ENCODE assay signal across 19 cellular contexts in the genomic region with DNA sequence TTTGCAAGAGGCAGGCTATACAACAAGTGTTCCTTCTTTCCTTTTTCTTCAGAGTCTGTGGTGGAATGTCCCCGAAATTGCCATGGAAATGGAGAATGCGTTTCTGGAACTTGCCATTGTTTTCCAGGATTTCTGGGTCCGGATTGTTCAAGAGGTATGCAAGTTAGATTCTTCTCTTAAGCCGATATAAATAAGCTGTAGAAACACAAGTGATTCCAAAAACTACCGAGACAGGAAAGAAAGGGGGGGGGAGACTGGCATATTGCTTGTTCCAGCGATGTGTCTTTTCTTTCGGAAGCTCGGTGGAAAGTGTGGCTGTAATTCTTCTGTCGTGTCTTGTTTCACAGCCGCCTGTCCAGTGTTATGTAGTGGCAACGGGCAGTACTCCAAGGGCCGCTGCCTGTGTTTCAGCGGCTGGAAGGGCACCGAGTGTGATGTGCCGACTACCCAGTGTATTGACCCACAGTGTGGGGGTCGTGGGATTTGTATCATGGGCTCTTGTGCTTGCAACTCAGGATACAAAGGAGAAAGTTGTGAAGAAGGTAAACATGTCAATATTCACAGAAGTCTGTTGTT.
DNase-seq lines count a peak whose midpoint lies in the region; ATAC-seq and TF ChIP-seq lines count a peak whose summit lies in the region.
"Had no signal": no experiment of that assay in that cellular context is flagged by ENCODE, and none has a peak within 500 bp of the region (broad histone marks: within the 10 kb centered on the region; RNA-seq: fewer than 3 reads in every experiment).

No MANE protein-coding gene starts in this region.

- no peaks in the 10 kb centered on the region for H3K36me3 ChIP-seq in heart right ventricle
- H3K36me3 ChIP-seq in neuron (ENCODE audit: insufficient read depth, low read length): peaks cover 17% of the 10 kb centered on the region
- H3K36me3 ChIP-seq in tibial nerve: no peaks in the 10 kb centered on the region
- H3K36me3 ChIP-seq: cardiac muscle cell, esophagus squamous epithelium had no signal

- peak; percentile 72 to 95 (median 90) for ATAC-seq in heart right ventricle
- ATAC-seq in stimulated activated naive CD8-positive, alpha-beta T cell treated with anti-CD3 and anti-CD28 coated beads, Interleukin-15, amount 100 ng/mL, for 72 hours: no peak
- ATAC-seq: T-cell had no signal

- H3K4me1 ChIP-seq in heart right ventricle (peaks cover 0 to 18% (median 5%) of the 10 kb centered on the region in 9 donors), neuron (ENCODE audit: insufficient read depth, low read length) (peaks cover 26% of the 10 kb centered on the region), tibial nerve (no peaks in the 10 kb centered on the region)
- H3K4me1 ChIP-seq: esophagus squamous epithelium had no signal

- no peaks in the 10 kb centered on the region for H3K4me1 Mint-ChIP-seq in stimulated activated naive CD8-positive, alpha-beta T cell treated with anti-CD3 and anti-CD28 coated beads, Interleukin-15, amount 100 ng/mL, for 72 hours
- H3K4me1 Mint-ChIP-seq: T-cell had no signal

- DNase-seq in caudate nucleus (lab: John Stamatoyannopoulos, UW) (peak in 11 of 61 donors; percentile 0 to 27 (median 3)), heart right ventricle (peak; percentile 37 to 56), tibial nerve (ENCODE audit: low spot score in 2 of 2) (no peak), RKO (ENCODE audit: low spot score) (no peak)
- no peak for DNase-seq in effector CD4-positive, alpha-beta T cell
- no peak for DNase-seq in stimulated activated naive CD8-positive, alpha-beta T cell treated with anti-CD3 and anti-CD28 coated beads, Interleukin-15, amount 100 ng/mL, for 72 hours
- DNase-seq in activated naive CD4-positive, alpha-beta T cell treated with Interleukin-2 at 50 U/mL for 16 hours: no peak
- DNase-seq: activated CD4-positive, alpha-beta T cell treated with anti-CD3 and anti-CD28 coated beads for 48 hours; activated CD8-positive, alpha-beta memory T cell treated with anti-CD3 and anti-CD28 coated beads, Interleukin-2, amount 50 U/mL, for 4 hours; AML-193; DND-41; esophagus squamous epithelium; MM.1S; NCI-H748 treated with DMSO at 0.1 percent for 48 hours; SHP77; T-cell had no signal

- H3K9me3 Mint-ChIP-seq in stimulated activated naive CD8-positive, alpha-beta T cell treated with anti-CD3 and anti-CD28 coated beads, Interleukin-15, amount 100 ng/mL, for 72 hours: no peaks in the 10 kb centered on the region
- H3K9me3 Mint-ChIP-seq: activated T-helper 2 cell treated with anti-CD3 and anti-CD28 coated beads, Interferon-gamma antibody, Interleukin-2, Interleukin-4, amounts not matched to agents 10 μg/mL and 5 μg/mL and 100 μg/mL, durations not matched to agents 14 hours and 24 hours and 36 hours; T-cell had no signal

- H3K4me3 Mint-ChIP-seq in stimulated activated naive CD8-positive, alpha-beta T cell treated with anti-CD3 and anti-CD28 coated beads, Interleukin-15, amount 100 ng/mL, for 72 hours: no peak overlapping the region
- H3K4me3 Mint-ChIP-seq: T-cell had no signal

- intact Hi-C loops in heart right ventricle (cut with DNase I): loop anchor here in 1 of 10 donors (5.0 kb wide), 1 partner anchor 38 kb away; no protein-coding TSS in a partner anchor

- H3K27me3 Mint-ChIP-seq in stimulated activated naive CD8-positive, alpha-beta T cell treated with anti-CD3 and anti-CD28 coated beads, Interleukin-15, amount 100 ng/mL, for 72 hours: peaks cover 16% of the 10 kb centered on the region

- no peak overlapping the region for H3K27ac Mint-ChIP-seq in stimulated activated naive CD8-positive, alpha-beta T cell treated with anti-CD3 and anti-CD28 coated beads, Interleukin-15, amount 100 ng/mL, for 72 hours
- H3K27ac Mint-ChIP-seq: activated T-helper 2 cell treated with anti-CD3 and anti-CD28 coated beads, Interferon-gamma antibody, Interleukin-2, Interleukin-4, amounts not matched to agents 10 μg/mL and 5 μg/mL and 100 μg/mL, durations not matched to agents 14 hours and 24 hours and 36 hours; T-cell had no signal

- H3K4me3 ChIP-seq in heart right ventricle: peak overlapping the region in 4 of 10 donors; percentile 16 to 23 (median 22)
- peak overlapping the region; percentile 32 for H3K4me3 ChIP-seq in neuron (ENCODE audit: low read length)
- H3K4me3 ChIP-seq in tibial nerve: peak overlapping the region in 2 of 4 donors; percentile 7 to 15
- H3K4me3 ChIP-seq: cardiac muscle cell, esophagus squamous epithelium had no signal

- no peak for TF ChIP-seq POLR2A in tibial nerve (IDR thresholded peaks at IDR 0.05)

- no peaks in the 10 kb centered on the region for H3K27me3 ChIP-seq in heart right ventricle
- H3K27me3 ChIP-seq in neuron (ENCODE audit: insufficient read depth, low read length): no peaks in the 10 kb centered on the region
- H3K27me3 ChIP-seq in tibial nerve: no peaks in the 10 kb centered on the region
- H3K27me3 ChIP-seq: cardiac muscle cell, esophagus squamous epithelium had no signal

- no peak for TF ChIP-seq EP300 in tibial nerve (IDR thresholded peaks at IDR 0.05)

- 41 to 43% methylated on average over 16 of the region's 16 CpGs for WGBS in heart right ventricle, 2 donors
- 48 to 57% methylated on average over 16 of the region's 16 CpGs for WGBS in tibial nerve, 2 donors

- TF ChIP-seq CTCF in heart right ventricle (IDR thresholded peaks at IDR 0.05): no peak
- no peak for TF ChIP-seq CTCF in tibial nerve (IDR thresholded peaks at IDR 0.05)

- H3K27ac ChIP-seq in caudate nucleus (ENCODE audit: low read depth, low read length) (peak overlapping the region; percentile 52), heart right ventricle (peak overlapping the region in 3 of 10 donors; percentile 12 to 45 (median 32)), tibial nerve (peak overlapping the region; percentile 27 to 52 (median 42))
- H3K27ac ChIP-seq: cardiac muscle cell, esophagus squamous epithelium had no signal

- H2AFZ ChIP-seq in neuron (ENCODE audit: low read depth, low read length): peak overlapping the region; percentile 17

- H3K9me3 ChIP-seq in heart right ventricle (no peaks in the 10 kb centered on the region), neuron (ENCODE audit: low read length) (no peaks in the 10 kb centered on the region), tibial nerve (no peaks in the 10 kb centered on the region)
- H3K9me3 ChIP-seq: esophagus squamous epithelium had no signal

Comparison
In these comparisons a context has a peak if more than half of its experiments do, and no peak if none do; other contexts are left out.
1. DNase-seq: peak in heart right ventricle (2 of 2); none in tibial nerve (0 of 2), effector CD4-positive, alpha-beta T cell (single experiment), RKO (single experiment), stimulated activated naive CD8-positive, alpha-beta T cell treated with anti-CD3 and anti-CD28 coated beads, Interleukin-15, amount 100 ng/mL, for 72 hours (0 of 2) and activated naive CD4-positive, alpha-beta T cell treated with Interleukin-2 at 50 U/mL for 16 hours (single experiment).